In genomic region chr5:150217874-150218692, GRCh38 we compare ENCODE assay signal across 8 cellular contexts. TPM values are rescaled to one million over a fixed set of nuclear protein-coding genes. Genes with fewer than 3 reads are reported as not detected.
A peak's percentile ranks its signal among the peaks of the same experiment; 100 is the strongest.
DNase-seq lines count a peak whose midpoint lies in the region; ATAC-seq and TF ChIP-seq lines count a peak whose summit lies in the region.

No MANE protein-coding gene starts in this region.

- no peaks in the 10 kb centered on the region for H3F3A ChIP-seq in GM23338 (replicated peaks; ENCODE audit: low read depth)

- DNase-seq in DMS79 treated with DMSO at 0.1 percent for 48 hours (lab: John Stamatoyannopoulos, UW), result peak; percentile 2
- peak; percentile 87 for DNase-seq in GM23338 (ENCODE audit: low spot score)
- DNase-seq in MG63, result peak; percentile 80
- DNase-seq in RWPE2 (ENCODE audit: low spot score), result no peak
- DNase-seq in activated T-helper 1 cell treated with anti-CD3 and anti-CD28 coated beads, Interleukin-12 subunit alpha, Interleukin-12 subunit beta, Interleukin-2, Interleukin-4 antibody, amounts not matched to agents 30 ng/mL and 10 ng/mL and 1 ng/mL, durations not matched to agents 14 hours and 24 hours and 36 hours (ENCODE audit: low spot score), result peak; percentile 67
- DNase-seq in fibroblast of villous mesenchyme (ENCODE audit: low read depth), result peak; percentile 87
- peak; percentile 48 for DNase-seq in occipital lobe (lab: John Stamatoyannopoulos, UW)
- DNase-seq in testis, result peak; percentile 87

- H3K27ac ChIP-seq in GM23338 (ENCODE audit: low read depth) (no peak overlapping the region), RWPE2 (ENCODE audit: poor library complexity, severe bottlenecking) (no peak overlapping the region), testis (no peak overlapping the region)

- H3K4me3 ChIP-seq in GM23338, result no peak overlapping the region
- H3K4me3 ChIP-seq in MG63, result no peak overlapping the region
- H3K4me3 ChIP-seq in RWPE2 (ENCODE audit: severe bottlenecking), result no peak overlapping the region
- H3K4me3 ChIP-seq in fibroblast of villous mesenchyme (ENCODE audit: low read depth, low read length), result no peak overlapping the region
- no peak overlapping the region for H3K4me3 ChIP-seq in testis

- H3K36me3 Mint-ChIP-seq in GM23338 (ENCODE audit: low read depth), result no peaks in the 10 kb centered on the region
- H3K36me3 Mint-ChIP-seq in activated T-helper 1 cell treated with anti-CD3 and anti-CD28 coated beads, Interleukin-12 subunit alpha, Interleukin-12 subunit beta, Interleukin-2, Interleukin-4 antibody, amounts not matched to agents 30 ng/mL and 10 ng/mL and 1 ng/mL, durations not matched to agents 14 hours and 24 hours and 36 hours (ENCODE audit: low read depth), result no peaks in the 10 kb centered on the region

- H4K20me1 ChIP-seq in GM23338 (replicated peaks; ENCODE audit: insufficient read depth), result no peaks in the 10 kb centered on the region

- H3K36me3 ChIP-seq in GM23338 (ENCODE audit: insufficient read depth) (no peaks in the 10 kb centered on the region), MG63 (no peaks in the 10 kb centered on the region), RWPE2 (ENCODE audit: low read depth) (no peaks in the 10 kb centered on the region), testis (ENCODE audit: low read depth, missing control alignments) (no peaks in the 10 kb centered on the region)

- H3K9me3 Mint-ChIP-seq in GM23338, result no peaks in the 10 kb centered on the region
- H3K9me3 Mint-ChIP-seq in activated T-helper 1 cell treated with anti-CD3 and anti-CD28 coated beads, Interleukin-12 subunit alpha, Interleukin-12 subunit beta, Interleukin-2, Interleukin-4 antibody, amounts not matched to agents 30 ng/mL and 10 ng/mL and 1 ng/mL, durations not matched to agents 14 hours and 24 hours and 36 hours, result no peaks in the 10 kb centered on the region

- WGBS in testis, 2 donors, result 43 to 56% methylated on average over 10 of the region's 10 CpGs

- H3K27me3 ChIP-seq in GM23338 (ENCODE audit: insufficient read depth) (no peaks in the 10 kb centered on the region), MG63 (no peaks in the 10 kb centered on the region), RWPE2 (ENCODE audit: insufficient read depth, poor library complexity, severe bottlenecking) (no peaks in the 10 kb centered on the region), testis (no peaks in the 10 kb centered on the region)

- H3K4me3 Mint-ChIP-seq in GM23338, result no peak overlapping the region
- H3K4me3 Mint-ChIP-seq in activated T-helper 1 cell treated with anti-CD3 and anti-CD28 coated beads, Interleukin-12 subunit alpha, Interleukin-12 subunit beta, Interleukin-2, Interleukin-4 antibody, amounts not matched to agents 30 ng/mL and 10 ng/mL and 1 ng/mL, durations not matched to agents 14 hours and 24 hours and 36 hours, result no peak overlapping the region

- no peaks in the 10 kb centered on the region for H3K9me2 ChIP-seq in GM23338 (ENCODE audit: insufficient read depth)

- no peaks in the 10 kb centered on the region for H3K79me2 ChIP-seq in GM23338 (replicated peaks; ENCODE audit: insufficient read depth)

- intact Hi-C loops in activated T-helper 1 cell treated with anti-CD3 and anti-CD28 coated beads, Interleukin-12 subunit alpha, Interleukin-12 subunit beta, Interleukin-2, Interleukin-4 antibody, amounts not matched to agents 30 ng/mL and 10 ng/mL and 1 ng/mL, durations not matched to agents 14 hours and 24 hours and 36 hours (cut with micrococcal nuclease), result loop anchor here (1.0 to 2.0 kb wide), 5 partner anchors 57 to 582 kb away; no protein-coding TSS in a partner anchor
- intact Hi-C loops in testis (cut with DNase I; ENCODE audit: low total_unique reads), result loop anchor here (10.0 kb wide), 1 partner anchor 93 kb away; no protein-coding TSS in a partner anchor

- peaks cover 16% of the 10 kb centered on the region for H3K27me3 Mint-ChIP-seq in GM23338 (ENCODE audit: insufficient read depth, low read depth, poor library complexity)
- peaks cover 13% of the 10 kb centered on the region for H3K27me3 Mint-ChIP-seq in activated T-helper 1 cell treated with anti-CD3 and anti-CD28 coated beads, Interleukin-12 subunit alpha, Interleukin-12 subunit beta, Interleukin-2, Interleukin-4 antibody, amounts not matched to agents 30 ng/mL and 10 ng/mL and 1 ng/mL, durations not matched to agents 14 hours and 24 hours and 36 hours (ENCODE audit: insufficient read depth)

- ATAC-seq in GM23338 (peak; percentile 94), RWPE2 (ENCODE audit: low read depth) (peak; percentile 92)

- no peak for TF ChIP-seq POLR2A in testis (IDR thresholded peaks at IDR 0.05)

- no peaks in the 10 kb centered on the region for H3K9me3 ChIP-seq in MG63
- no peaks in the 10 kb centered on the region for H3K9me3 ChIP-seq in RWPE2 (ENCODE audit: severe bottlenecking)
- H3K9me3 ChIP-seq in testis, result no peaks in the 10 kb centered on the region

- H3K4me1 Mint-ChIP-seq in GM23338, result peaks cover 11% of the 10 kb centered on the region
- no peaks in the 10 kb centered on the region for H3K4me1 Mint-ChIP-seq in activated T-helper 1 cell treated with anti-CD3 and anti-CD28 coated beads, Interleukin-12 subunit alpha, Interleukin-12 subunit beta, Interleukin-2, Interleukin-4 antibody, amounts not matched to agents 30 ng/mL and 10 ng/mL and 1 ng/mL, durations not matched to agents 14 hours and 24 hours and 36 hours (ENCODE audit: low read depth)

- peak; percentile 91 to 99 for TF ChIP-seq CTCF in GM23338 (conservative IDR thresholded peaks at IDR 0.05; ENCODE audit: low read depth in 2 of 2)
- TF ChIP-seq CTCF in RWPE2 (IDR thresholded peaks at IDR 0.05; ENCODE audit: poor library complexity, severe bottlenecking), result peak; percentile 95
- TF ChIP-seq CTCF in fibroblast of villous mesenchyme (IDR thresholded peaks at IDR 0.05; ENCODE audit: insufficient read depth, low read depth, low read length), result peak; percentile 86
- TF ChIP-seq CTCF in testis (IDR thresholded peaks at IDR 0.05), result peak; percentile 90 to 92 (median 91)

- no peak overlapping the region for H3K27ac Mint-ChIP-seq in GM23338
- H3K27ac Mint-ChIP-seq in activated T-helper 1 cell treated with anti-CD3 and anti-CD28 coated beads, Interleukin-12 subunit alpha, Interleukin-12 subunit beta, Interleukin-2, Interleukin-4 antibody, amounts not matched to agents 30 ng/mL and 10 ng/mL and 1 ng/mL, durations not matched to agents 14 hours and 24 hours and 36 hours, result no peak overlapping the region

- H3K4me1 ChIP-seq in GM23338 (ENCODE audit: insufficient read depth), result no peaks in the 10 kb centered on the region; the same call in 1 of the 2 replicates
- no peaks in the 10 kb centered on the region for H3K4me1 ChIP-seq in RWPE2 (ENCODE audit: insufficient read depth, poor library complexity, severe bottlenecking)
- H3K4me1 ChIP-seq in testis, result no peaks in the 10 kb centered on the region

- no peak overlapping the region for H3K4me2 ChIP-seq in GM23338

- H2AFZ ChIP-seq in GM23338, result no peak overlapping the region

TF ChIP-seq in GM23338, 12 proteins besides CTCF, POLR2A, EP300 and RAD21 (continues in another document):
- no peak for TF ChIP-seq CREB1 (CRISPR knock-in tag; IDR thresholded peaks at IDR 0.05; ENCODE audit: low read depth)
- TF ChIP-seq EZH2phosphoT487 (IDR thresholded peaks at IDR 0.05; ENCODE audit: unreplicated experiment), result no peak
- no peak for TF ChIP-seq EZH2 (IDR thresholded peaks at IDR 0.05; ENCODE audit: low read depth, unreplicated experiment)
- no peak for TF ChIP-seq REST (IDR thresholded peaks at IDR 0.05; ENCODE audit: unreplicated experiment)

RNA-seq across cellular contexts. Expression of gene SLC6A7, which starts 28.2 kb away (rescaled TPM):
- not detected in 2 replicates for total RNA-seq in GM23338 (2014; rRNA removed; shearing (Covaris generic))
- polyA plus RNA-seq in GM23338 (2016; fragmentation: Nextera tagmentation; extraction: Ambion mirVana) (not detected in 2 replicates), testis (ENCODE audit: insufficient read depth, low read depth, low replicate concordance) (not detected)
- total RNA-seq in MG63 (2014; rRNA removed; shearing (Covaris generic); ENCODE audit: low replicate concordance), result not detected in 2 replicates
- total RNA-seq in activated T-helper 1 cell treated with anti-CD3 and anti-CD28 coated beads, Interleukin-12 subunit alpha, Interleukin-12 subunit beta, Interleukin-2, Interleukin-4 antibody, amounts not matched to agents 30 ng/mL and 10 ng/mL and 1 ng/mL, durations not matched to agents 14 hours and 24 hours and 36 hours, result not detected in 2 replicates
- total RNA-seq in fibroblast of villous mesenchyme (under 0.01 TPM in 2 replicates), occipital lobe (0.62 TPM), testis (under 1 TPM in 1 of 2 donors, not detected in 1; 0.12 TPM)

RNA-seq across cellular contexts. Expression of gene CDX1, which starts 51.5 kb away (rescaled TPM):
- not detected in 2 replicates for total RNA-seq in GM23338 (2014; rRNA removed; shearing (Covaris generic))
- polyA plus RNA-seq in GM23338 (2016; fragmentation: Nextera tagmentation; extraction: Ambion mirVana), result not detected in 2 replicates
- 0.07 TPM in 1 of 2 replicates, not detected in the other for total RNA-seq in MG63 (2014; rRNA removed; shearing (Covaris generic); ENCODE audit: low replicate concordance)
- not detected in 2 replicates for total RNA-seq in activated T-helper 1 cell treated with anti-CD3 and anti-CD28 coated beads, Interleukin-12 subunit alpha, Interleukin-12 subunit beta, Interleukin-2, Interleukin-4 antibody, amounts not matched to agents 30 ng/mL and 10 ng/mL and 1 ng/mL, durations not matched to agents 14 hours and 24 hours and 36 hours
- under 0.01 and 0.64 TPM in 2 replicates for total RNA-seq in fibroblast of villous mesenchyme
- total RNA-seq in occipital lobe, result not detected
- total RNA-seq in testis, result 1 to 10 TPM; 3.4 to 5.2 TPM
- 3.4 TPM for polyA plus RNA-seq in testis (ENCODE audit: insufficient read depth, low read depth, low replicate concordance)
